26 cellular contexts compared by ENCODE assay signal in the genomic region with DNA sequence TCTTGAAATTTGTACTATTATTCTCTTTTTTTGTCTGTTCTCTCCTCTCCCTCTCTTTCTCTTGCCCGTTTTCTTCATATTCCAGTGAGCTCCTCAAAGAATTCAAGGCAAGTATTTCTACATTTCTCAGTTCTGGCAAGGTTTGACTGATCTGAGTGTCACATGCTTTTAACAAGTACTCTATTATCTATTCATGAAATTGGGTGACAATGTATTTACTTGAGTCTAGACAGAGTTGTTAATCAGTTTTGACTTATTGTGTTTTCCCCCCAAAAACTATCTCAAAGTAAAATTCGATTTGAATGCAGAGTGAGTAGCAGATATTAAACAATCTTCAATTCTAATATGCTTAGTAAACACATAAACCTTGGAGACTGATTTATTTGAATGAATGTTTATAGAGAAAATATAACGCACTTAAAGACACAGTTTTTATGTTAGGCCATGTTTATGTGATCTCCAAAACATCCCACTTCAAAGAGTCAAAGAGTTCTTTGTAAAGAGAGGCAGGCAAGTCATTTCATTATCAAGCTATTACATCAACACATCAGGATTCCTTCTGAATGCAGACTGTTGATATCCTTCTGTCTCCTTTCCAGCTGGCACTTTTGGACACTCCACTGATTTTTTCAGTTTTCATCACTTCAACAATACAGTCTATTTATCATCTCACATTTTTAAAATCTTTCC.
"Had no signal": no experiment of that assay in that cellular context is flagged by ENCODE, and none has a peak within 500 bp of the region (broad histone marks: within the 10 kb centered on the region; RNA-seq: fewer than 3 reads in every experiment).

No MANE protein-coding gene starts in this region.

- H3K4me1 Mint-ChIP-seq: activated B cell treated with CpG ODN at 0.5 μM for 24 hours; activated CD4-positive, alpha-beta T cell treated with anti-CD3 and anti-CD28 coated beads for 36 hours; naive thymus-derived CD8-positive, alpha-beta T cell had no signal

- H3K36me3 ChIP-seq: adrenal gland, ascending aorta, brain microvascular endothelial cell, gastroesophageal sphincter, heart left ventricle, tibial artery had no signal

- H3K4me3 Mint-ChIP-seq: activated B cell treated with CpG ODN at 0.5 μM for 24 hours; activated CD4-positive, alpha-beta T cell treated with anti-CD3 and anti-CD28 coated beads for 36 hours; activated naive CD8-positive, alpha-beta T cell; activated T-cell treated with anti-CD3 and anti-CD28 coated beads, Interleukin-2, amount 50 U/mL, for 4 hours; naive thymus-derived CD8-positive, alpha-beta T cell; stimulated activated naive CD8-positive, alpha-beta T cell treated with anti-CD3 and anti-CD28 coated beads, Interleukin-15, Interleukin-2, amounts not matched to agents 100 ng/mL and 50 ng/mL, for 24 hours had no signal

- H3K4me3 ChIP-seq: adrenal gland, ascending aorta, gastroesophageal sphincter, heart left ventricle, psoas muscle, tibial artery had no signal

- H3K9me3 ChIP-seq: adrenal gland, ascending aorta, gastroesophageal sphincter, heart left ventricle, psoas muscle, tibial artery had no signal

- H3K4me1 ChIP-seq: adrenal gland, ascending aorta, heart left ventricle, psoas muscle, tibial artery had no signal

- H3K27ac Mint-ChIP-seq: activated B cell treated with CpG ODN at 0.5 μM for 24 hours; activated CD4-positive, alpha-beta T cell treated with anti-CD3 and anti-CD28 coated beads for 36 hours; activated naive CD8-positive, alpha-beta T cell; activated T-helper 2 cell treated with anti-CD3 and anti-CD28 coated beads, Interferon-gamma antibody, Interleukin-2, Interleukin-4, amounts not matched to agents 10 μg/mL and 5 μg/mL and 100 μg/mL, durations not matched to agents 14 hours and 24 hours and 36 hours; naive thymus-derived CD8-positive, alpha-beta T cell; stimulated activated naive CD8-positive, alpha-beta T cell treated with anti-CD3 and anti-CD28 coated beads, Interleukin-15, Interleukin-2, amounts not matched to agents 100 ng/mL and 50 ng/mL, for 24 hours had no signal

- H3K36me3 Mint-ChIP-seq: activated naive CD8-positive, alpha-beta T cell; naive thymus-derived CD8-positive, alpha-beta T cell had no signal

- H3K27ac ChIP-seq: adrenal gland, ascending aorta, brain microvascular endothelial cell, heart left ventricle, psoas muscle, tibial artery had no signal

- H3K9me3 Mint-ChIP-seq: activated T-helper 2 cell treated with anti-CD3 and anti-CD28 coated beads, Interferon-gamma antibody, Interleukin-2, Interleukin-4, amounts not matched to agents 10 μg/mL and 5 μg/mL and 100 μg/mL, durations not matched to agents 14 hours and 24 hours and 36 hours; stimulated activated naive CD8-positive, alpha-beta T cell treated with anti-CD3 and anti-CD28 coated beads, Interleukin-15, Interleukin-2, amounts not matched to agents 100 ng/mL and 50 ng/mL, for 24 hours had no signal

- DNase-seq: activated B cell treated with CpG ODN at 0.5 μM for 24 hours; activated CD4-positive, alpha-beta T cell treated with anti-CD3 and anti-CD28 coated beads for 36 hours; activated CD4-positive, alpha-beta T cell treated with anti-CD3 and anti-CD28 coated beads, Interleukin-2, amount 50 U/mL, for 4 hours; activated CD8-positive, alpha-beta memory T cell treated with anti-CD3 and anti-CD28 coated beads, Interleukin-2, amount 50 U/mL, for 48 hours; activated naive CD4-positive, alpha-beta T cell; activated T-cell treated with anti-CD3 and anti-CD28 coated beads, Interleukin-2, amount 50 U/mL, for 4 hours; adrenal gland; brain microvascular endothelial cell; dermis blood vessel endothelial cell; effector memory CD4-positive, alpha-beta T cell; heart left ventricle; islet precursor cell; left cardiac atrium; naive thymus-derived CD8-positive, alpha-beta T cell; psoas muscle; right cardiac atrium; stimulated activated CD4-positive, alpha-beta T cell treated with anti-CD3 and anti-CD28 coated beads, Interleukin-12 subunit alpha, Interleukin-12 subunit beta, amount 100 ng/mL, for 4 hours; stimulated activated CD4-positive, alpha-beta T cell treated with anti-CD3 and anti-CD28 coated beads, Interleukin-1b, Interleukin-23, amount 100 ng/mL, for 48 hours; substantia nigra; T-helper 9 cell; tibial artery had no signal

- H3K27me3 Mint-ChIP-seq: activated B cell treated with CpG ODN at 0.5 μM for 24 hours; activated CD4-positive, alpha-beta T cell treated with anti-CD3 and anti-CD28 coated beads for 36 hours; activated naive CD8-positive, alpha-beta T cell; naive thymus-derived CD8-positive, alpha-beta T cell; stimulated activated naive CD8-positive, alpha-beta T cell treated with anti-CD3 and anti-CD28 coated beads, Interleukin-15, Interleukin-2, amounts not matched to agents 100 ng/mL and 50 ng/mL, for 24 hours had no signal

- H3K27me3 ChIP-seq: adrenal gland, ascending aorta, brain microvascular endothelial cell, gastroesophageal sphincter, heart left ventricle, tibial artery had no signal
